ENCODE assay signal across 27 cellular contexts in genomic region chrX:106730385-106730784, GRCh38. TPM values are rescaled to one million over a fixed set of nuclear protein-coding genes. Genes with fewer than 3 reads are reported as not detected.
A peak's percentile ranks its signal among the peaks of the same experiment; 100 is the strongest.
DNase-seq lines count a peak whose midpoint lies in the region; ATAC-seq and TF ChIP-seq lines count a peak whose summit lies in the region.
"Had no signal": no experiment of that assay in that cellular context is flagged by ENCODE, and none has a peak within 500 bp of the region (broad histone marks: within the 10 kb centered on the region; RNA-seq: fewer than 3 reads in every experiment).

No MANE protein-coding gene starts in this region.

- no peak overlapping the region for H3K9ac ChIP-seq in trophoblast cell (ENCODE audit: low read length)

- BruUV-seq in Caco-2 (replicated peaks; lab: Mats Ljungman, UMichigan), result no TSS peak

- peak overlapping the region; percentile 37 for H3K4me3 Mint-ChIP-seq in Caco-2 (ENCODE audit: unreplicated experiment)
- no peak overlapping the region for H3K4me3 Mint-ChIP-seq in chondrocyte (ENCODE audit: unreplicated experiment)
- H3K4me3 Mint-ChIP-seq: activated CD8-positive, alpha-beta T cell treated with anti-CD3 and anti-CD28 coated beads, Interleukin-2, amount 10 ng/mL, durations not matched to agents 7 days and 5 days; activated naive CD8-positive, alpha-beta T cell; central memory CD8-positive, alpha-beta T cell; natural killer cell had no signal

- no peak overlapping the region for H4K12ac ChIP-seq in trophoblast cell (ENCODE audit: low read depth, low read length)

- H3K79me1 ChIP-seq in trophoblast cell (ENCODE audit: low read length), result no peaks in the 10 kb centered on the region

- no peak overlapping the region for H3K4ac ChIP-seq in trophoblast cell (ENCODE audit: low read depth, low read length)

- no peak overlapping the region for H2BK12ac ChIP-seq in trophoblast cell (ENCODE audit: low read length)

- no peak overlapping the region for H2BK5ac ChIP-seq in trophoblast cell (ENCODE audit: low read depth, low read length, poor library complexity)

- no peak overlapping the region for H4K8ac ChIP-seq in trophoblast cell (ENCODE audit: low read depth, low read length)

- TF ChIP-seq CTCF in Caco-2 (IDR thresholded peaks at IDR 0.05; ENCODE audit: insufficient read depth in 1 of 2, low read depth in 1 of 2, low read length in 1 of 2, severe bottlenecking in 1 of 2, unreplicated experiment in 1 of 2) (no peak), chondrocyte (IDR thresholded peaks at IDR 0.05) (no peak)

- intact Hi-C loops in Caco-2 (cut with micrococcal nuclease; ENCODE audit: unreplicated experiment), result no loop called here

- no peak for DNase-seq in Caco-2
- DNase-seq in NCI-H526 treated with DMSO at 0.1 percent for 48 hours (lab: John Stamatoyannopoulos, UW), result peak; percentile 28
- peak; percentile 4 to 55 for DNase-seq in trophoblast cell
- DNase-seq in NCI-H2029 treated with DMSO at 0.1 percent for 48 hours (lab: John Stamatoyannopoulos, UW), result no peak
- no peak for DNase-seq in activated CD4-positive, alpha-beta T cell treated with anti-CD3 and anti-CD28 coated beads, Interleukin-2, amount 50 U/mL, for 4 hours
- no peak for DNase-seq in stimulated activated naive CD4-positive, alpha-beta T cell (lab: John Stamatoyannopoulos, UW)
- DNase-seq in chondrocyte (ENCODE audit: low spot score), result no peak
- DNase-seq: activated CD4-positive, alpha-beta T cell treated with anti-CD3 and anti-CD28 coated beads for 1 hour; activated CD8-positive, alpha-beta T cell treated with anti-CD3 and anti-CD28 coated beads, Interleukin-2, amount 10 ng/mL, durations not matched to agents 7 days and 5 days; activated T-cell treated with anti-CD3 and anti-CD28 coated beads for 4 hours; C1 segment of cervical spinal cord; dermis blood vessel endothelial cell; natural killer cell; NCI-H1092 treated with DMSO at 0.1 percent for 48 hours; NCI-H2029; NCI-H2227 treated with DMSO at 0.1 percent for 48 hours; NCI-H774; retina; T-helper 2 cell; upper lobe of right lung had no signal

- no peak overlapping the region for H3K27ac ChIP-seq in trophoblast cell (ENCODE audit: low read depth, low read length)
- H3K27ac ChIP-seq: RWPE1, upper lobe of right lung had no signal

- no peak overlapping the region for H4K91ac ChIP-seq in trophoblast cell (ENCODE audit: low read depth, low read length)

- H3K23ac ChIP-seq in trophoblast cell (ENCODE audit: low read length), result no peak overlapping the region

- no peak overlapping the region for H3K4me2 ChIP-seq in trophoblast cell (ENCODE audit: low read length)

- H3K18ac ChIP-seq in trophoblast cell (ENCODE audit: low read length), result no peak overlapping the region

- H3K27me3 ChIP-seq in Caco-2 (replicated peaks; ENCODE audit: control insufficient read depth, insufficient read depth, low read length) (no peaks in the 10 kb centered on the region), trophoblast cell (ENCODE audit: insufficient read depth, low read length) (peaks cover 6% of the 10 kb centered on the region)
- H3K27me3 ChIP-seq: upper lobe of right lung had no signal

- H3K4me1 ChIP-seq in Caco-2 (peaks cover 29% of the 10 kb centered on the region), trophoblast cell (ENCODE audit: control insufficient read depth in 1 of 2, insufficient read depth in 2 of 2, low read length in 2 of 2) (no peaks in the 10 kb centered on the region)
- H3K4me1 ChIP-seq: upper lobe of right lung had no signal

- no peak overlapping the region for H2BK120ac ChIP-seq in trophoblast cell (ENCODE audit: insufficient read depth, low read length, poor library complexity)

- H3K14ac ChIP-seq in trophoblast cell (ENCODE audit: low read length), result no peak overlapping the region

- H2AFZ ChIP-seq in trophoblast cell (ENCODE audit: insufficient read depth, low read length, poor library complexity), result no peak overlapping the region

- no peaks in the 10 kb centered on the region for H3K79me2 ChIP-seq in trophoblast cell (ENCODE audit: control insufficient read depth, insufficient read depth, low read length, poor library complexity)

- no CpG with 5 or more reads among the region's 4 CpGs for WGBS in trophoblast cell (ENCODE audit: extremely low coverage, insufficient coverage, insufficient read length)

- peak; percentile 38 for ATAC-seq in esophagus mucosa
- ATAC-seq: activated CD8-positive, alpha-beta T cell treated with anti-CD3 and anti-CD28 coated beads, Interleukin-2, amount 10 ng/mL, durations not matched to agents 7 days and 5 days; natural killer cell; upper lobe of right lung had no signal

- H3K27ac Mint-ChIP-seq in Caco-2 (ENCODE audit: unreplicated experiment) (no peak overlapping the region), chondrocyte (ENCODE audit: unreplicated experiment) (no peak overlapping the region)
- H3K27ac Mint-ChIP-seq: activated CD8-positive, alpha-beta T cell treated with anti-CD3 and anti-CD28 coated beads, Interleukin-2, amount 10 ng/mL, durations not matched to agents 7 days and 5 days; activated naive CD8-positive, alpha-beta T cell; natural killer cell had no signal

- peaks cover 10% of the 10 kb centered on the region for H3K36me3 Mint-ChIP-seq in Caco-2 (ENCODE audit: insufficient read depth, unreplicated experiment)
- peaks cover 2% of the 10 kb centered on the region for H3K36me3 Mint-ChIP-seq in chondrocyte (ENCODE audit: low read depth)
- H3K36me3 Mint-ChIP-seq: activated naive CD8-positive, alpha-beta T cell; natural killer cell had no signal

- H3K9me3 Mint-ChIP-seq in Caco-2 (ENCODE audit: unreplicated experiment) (no peaks in the 10 kb centered on the region), chondrocyte (ENCODE audit: low read depth) (no peaks in the 10 kb centered on the region)
- H3K9me3 Mint-ChIP-seq: central memory CD8-positive, alpha-beta T cell; natural killer cell had no signal

- H3K9me3 ChIP-seq in Caco-2 (no peaks in the 10 kb centered on the region), trophoblast cell (ENCODE audit: insufficient read depth, low read depth, low read length) (no peaks in the 10 kb centered on the region)
- H3K9me3 ChIP-seq: upper lobe of right lung had no signal

- H3K4me1 Mint-ChIP-seq in Caco-2 (ENCODE audit: low read depth, unreplicated experiment), result peaks cover 12% of the 10 kb centered on the region
- peaks cover 6% of the 10 kb centered on the region for H3K4me1 Mint-ChIP-seq in chondrocyte (ENCODE audit: low read depth)
- H3K4me1 Mint-ChIP-seq: central memory CD8-positive, alpha-beta T cell; natural killer cell had no signal

- CTCF ChIA-PET in Caco-2 (lab: Charles Lee), result no interaction called here

- H3K36me3 ChIP-seq in Caco-2 (ENCODE audit: control insufficient read depth, insufficient read depth, low read length) (no peaks in the 10 kb centered on the region), trophoblast cell (ENCODE audit: control insufficient read depth in 1 of 2, insufficient read depth in 2 of 2, low read length in 2 of 2) (no peaks in the 10 kb centered on the region)
- H3K36me3 ChIP-seq: upper lobe of right lung had no signal

- no peak overlapping the region for H2AK5ac ChIP-seq in trophoblast cell (ENCODE audit: low read length)

- no peaks in the 10 kb centered on the region for H3K27me3 Mint-ChIP-seq in Caco-2 (ENCODE audit: insufficient read depth, unreplicated experiment)
- peaks cover 27% of the 10 kb centered on the region for H3K27me3 Mint-ChIP-seq in chondrocyte (ENCODE audit: low read depth)

- H3K4me3 ChIP-seq in Caco-2 (ENCODE audit: low read depth, low read length) (no peak overlapping the region), trophoblast cell (ENCODE audit: low read depth, low read length) (no peak overlapping the region)
- H3K4me3 ChIP-seq: lung, upper lobe of right lung had no signal

- POLR2A ChIA-PET in Caco-2 (lab: Charles Lee), result no interaction called here

RNA-seq across cellular contexts. Expression of gene RNF128, which starts 3.9 kb away (rescaled TPM):
- 42.0 and 42.4 TPM in 2 replicates for total RNA-seq in Caco-2 (2022)
- 5.2 TPM for total RNA-seq in esophagus mucosa
- 7.8 and 8.7 TPM in 2 replicates for polyA plus RNA-seq in trophoblast cell (2013)
- total RNA-seq in chondrocyte, result not detected in 3 replicates
- total RNA-seq: activated CD8-positive, alpha-beta T cell treated with anti-CD3 and anti-CD28 coated beads, Interleukin-2, amount 10 ng/mL, durations not matched to agents 7 days and 5 days; endothelial cell of umbilical vein; mononuclear cell; natural killer cell had no signal
- polyA plus RNA-seq: endothelial cell of umbilical vein had no signal

Comparison
In these comparisons a context has a peak if more than half of its experiments do, and no peak if none do; other contexts are left out.
1. DNase-seq: peak in NCI-H526 treated with DMSO at 0.1 percent for 48 hours (single experiment) and trophoblast cell (2 of 2); none in Caco-2 (0 of 2), NCI-H2029 treated with DMSO at 0.1 percent for 48 hours (single experiment), activated CD4-positive, alpha-beta T cell treated with anti-CD3 and anti-CD28 coated beads, Interleukin-2, amount 50 U/mL, for 4 hours (0 of 2), stimulated activated naive CD4-positive, alpha-beta T cell (0 of 6) and chondrocyte (single experiment).